8 cellular contexts compared by ENCODE assay signal in genomic region chr1:220747426-220748090, GRCh38. TPM values are rescaled to one million over a fixed set of nuclear protein-coding genes. Genes with fewer than 3 reads are reported as not detected.
DNase-seq lines count a peak whose midpoint lies in the region; ATAC-seq and TF ChIP-seq lines count a peak whose summit lies in the region.

No MANE protein-coding gene starts in this region.

- H3K4me1 ChIP-seq in BE2C, result no peaks in the 10 kb centered on the region
- H3K4me1 ChIP-seq in mucosa of stomach (ENCODE audit: control insufficient read depth, insufficient read depth, low read length), result peaks cover 36% of the 10 kb centered on the region

- DNase-seq in BE2C, result no peak
- DNase-seq in NCI-H748 (lab: John Stamatoyannopoulos, UW; ENCODE audit: unreplicated experiment), result no peak
- DNase-seq in NCI-H774 (lab: John Stamatoyannopoulos, UW), result no peak
- DNase-seq in AG20443 (ENCODE audit: low spot score), result no peak
- DNase-seq in activated CD4-positive, CD25-positive, alpha-beta regulatory T cell treated with anti-CD3 and anti-CD28 coated beads, Interleukin-2, amount 50 U/mL, for 72 hours, result no peak

- peak; percentile 15 for ATAC-seq in HG03045 (IDR thresholded peaks at IDR 0.05; ENCODE audit: unreplicated experiment)

- peak overlapping the region; percentile 41; the same call in 1 of the 2 replicates for H3K4me3 ChIP-seq in BE2C (ENCODE audit: low read depth, low read length)
- peak overlapping the region; percentile 31 for H3K4me3 ChIP-seq in mucosa of stomach (ENCODE audit: low read length)

- peak overlapping the region; percentile 66 for H3K27ac ChIP-seq in cingulate gyrus (ENCODE audit: low read depth, low read length)

- H3K27me3 ChIP-seq in BE2C (peaks cover 13% of the 10 kb centered on the region; the same call in 1 of the 2 replicates), mucosa of stomach (ENCODE audit: control insufficient read depth, insufficient read depth, low read length) (no peaks in the 10 kb centered on the region)

- peak overlapping the region; percentile 76 for H3K9ac ChIP-seq in mucosa of stomach (ENCODE audit: low read length)

- TF ChIP-seq CTCF in BE2C (IDR thresholded peaks at IDR 0.05; ENCODE audit: low read depth, low read length), result no peak

- H3K9me3 ChIP-seq in BE2C (no peaks in the 10 kb centered on the region; the same call in 1 of the 2 replicates), mucosa of stomach (ENCODE audit: control insufficient read depth, low read length) (no peaks in the 10 kb centered on the region)

- H3K36me3 ChIP-seq in BE2C, result no peaks in the 10 kb centered on the region
- H3K36me3 ChIP-seq in mucosa of stomach (ENCODE audit: control insufficient read depth, insufficient read depth, low read length), result no peaks in the 10 kb centered on the region

RNA-seq across cellular contexts. Expression of gene MTARC2, which starts 0.6 kb away (rescaled TPM):
- polyA plus RNA-seq in BE2C (2012; ENCODE audit: insufficient read depth, insufficient read length, low read depth), result not detected

RNA-seq across cellular contexts. Expression of gene MTARC1, which starts 39.2 kb away (rescaled TPM):
- polyA plus RNA-seq in BE2C (2012; ENCODE audit: insufficient read depth, insufficient read length, low read depth), result 7.7 TPM

RNA-seq across cellular contexts. Expression of gene C1orf115, which starts 57.4 kb away (rescaled TPM):
- polyA plus RNA-seq in BE2C (2012; ENCODE audit: insufficient read depth, insufficient read length, low read depth), result not detected
